In the genomic region with DNA sequence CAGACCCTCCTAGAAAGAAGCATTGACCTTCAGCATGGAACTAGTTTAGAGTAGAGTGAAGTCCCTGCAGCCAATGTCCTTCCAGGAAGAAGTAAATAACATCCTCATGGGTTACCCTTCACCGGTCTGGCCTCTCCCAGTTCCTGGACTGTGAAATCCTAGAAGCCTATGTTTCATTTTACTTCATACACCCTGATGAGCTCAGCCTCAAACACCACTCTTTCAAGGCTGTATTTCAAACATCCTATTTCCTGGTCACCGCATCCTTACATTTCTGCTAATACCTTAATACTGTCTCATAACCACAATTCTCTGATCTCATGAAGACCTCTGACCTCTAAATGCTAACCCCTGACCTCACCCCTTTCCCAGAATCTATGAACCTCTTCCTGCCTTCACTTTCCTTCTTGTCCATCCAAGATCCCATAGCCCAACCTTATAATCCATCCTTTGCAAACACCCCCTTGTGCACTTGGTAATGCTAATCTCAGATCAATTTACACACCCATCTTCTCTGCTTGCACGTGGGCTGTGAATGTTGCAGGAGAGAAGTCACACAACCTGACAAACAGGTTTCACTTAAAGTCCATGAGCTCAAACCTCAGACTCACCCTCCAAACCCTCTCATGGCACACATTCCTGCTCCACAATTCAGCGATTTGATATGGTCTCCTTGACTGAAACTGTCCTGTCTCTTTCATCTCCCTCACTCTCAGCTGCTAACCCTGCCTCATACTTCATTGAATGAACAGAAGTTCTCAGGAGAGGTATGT, we compare ENCODE assay signal across 17 cellular contexts. TPM values are rescaled to one million over a fixed set of nuclear protein-coding genes. Genes with fewer than 3 reads are reported as not detected.
A peak's percentile ranks its signal among the peaks of the same experiment; 100 is the strongest.
DNase-seq lines count a peak whose midpoint lies in the region; ATAC-seq, FAIRE-seq and TF ChIP-seq lines count a peak whose summit lies in the region.
"Had no signal": no experiment of that assay in that cellular context is flagged by ENCODE, and none has a peak within 500 bp of the region (broad histone marks: within the 10 kb centered on the region; RNA-seq: fewer than 3 reads in every experiment).

No MANE protein-coding gene starts in this region.

- peaks cover 5% of the 10 kb centered on the region for H3K9me3 ChIP-seq in Caco-2
- H3K9me3 ChIP-seq: heart right ventricle, psoas muscle, suprapubic skin had no signal

- TF ChIP-seq CTCF in Caco-2 (IDR thresholded peaks at IDR 0.05; ENCODE audit: insufficient read depth in 1 of 2, low read depth in 1 of 2, low read length in 1 of 2, severe bottlenecking in 1 of 2, unreplicated experiment in 1 of 2) (no peak), GM20000 (IDR thresholded peaks at IDR 0.05; ENCODE audit: extremely low read depth, missing control alignments) (no peak)

- TF ChIP-seq POLR2A in GM12891 (IDR thresholded peaks at IDR 0.05; ENCODE audit: low read depth, low read length) = no peak

- H3K27ac Mint-ChIP-seq in Caco-2 (ENCODE audit: unreplicated experiment) = peak overlapping the region; percentile 0
- H3K27ac Mint-ChIP-seq: activated CD4-positive, alpha-beta T cell treated with anti-CD3 and anti-CD28 coated beads for 36 hours had no signal

- peak in 1 of 2 experiments; percentile 38 for DNase-seq in Caco-2
- peak; percentile 64 for DNase-seq in HS-5 (ENCODE audit: low read depth)
- peak; percentile 61 for DNase-seq in SW480 (ENCODE audit: low spot score)
- peak in 1 of 2 donors; percentile 16 for DNase-seq in left colon
- no peak for DNase-seq in NCI-H2227 (lab: John Stamatoyannopoulos, UW; ENCODE audit: unreplicated experiment)
- DNase-seq in GM12891 (ENCODE audit: insufficient read length, low spot score) = no peak
- DNase-seq in GM20000 (ENCODE audit: low spot score) = no peak
- no peak for DNase-seq in cerebellar cortex (ENCODE audit: low spot score)
- DNase-seq: activated CD4-positive, alpha-beta T cell treated with anti-CD3 and anti-CD28 coated beads for 36 hours; activated T-cell treated with anti-CD3 and anti-CD28 coated beads, Interleukin-2, amount 50 U/mL, for 1 hour; DMS 273 treated with DMSO at 0.1 percent for 48 hours; heart right ventricle; NCI-H446 treated with DMSO at 0.1 percent for 48 hours; psoas muscle had no signal

- no peaks in the 10 kb centered on the region for H3K9me3 Mint-ChIP-seq in Caco-2 (ENCODE audit: unreplicated experiment)

- no TSS peak for BruUV-seq in Caco-2 (replicated peaks; lab: Mats Ljungman, UMichigan)

- H3K4me3 ChIP-seq in Caco-2 (ENCODE audit: low read depth, low read length) = no peak overlapping the region
- H3K4me3 ChIP-seq: heart right ventricle, psoas muscle, suprapubic skin had no signal

- H3K36me3 ChIP-seq in Caco-2 (ENCODE audit: control insufficient read depth, insufficient read depth, low read length) = no peaks in the 10 kb centered on the region

- H3K4me3 Mint-ChIP-seq in Caco-2 (ENCODE audit: unreplicated experiment) = peak overlapping the region; percentile 6
- H3K4me3 Mint-ChIP-seq: activated CD4-positive, alpha-beta T cell treated with anti-CD3 and anti-CD28 coated beads for 36 hours had no signal

- POLR2A ChIA-PET in Caco-2 (lab: Charles Lee) = no interaction called here

- CTCF ChIA-PET in Caco-2 (lab: Charles Lee) = interaction anchor here (1.9 kb wide), 1 partner anchor 9 kb away, joined by 5 read pairs; no protein-coding TSS in a partner anchor

- no peaks in the 10 kb centered on the region; the same call in 1 of the 2 replicates for H3K27me3 ChIP-seq in Caco-2 (replicated peaks; ENCODE audit: control insufficient read depth, insufficient read depth, low read length)
- H3K27me3 ChIP-seq: suprapubic skin had no signal

- intact Hi-C loops in Caco-2 (cut with micrococcal nuclease; ENCODE audit: unreplicated experiment) (no loop called here), left colon (cut with DNase I, micrococcal nuclease) (no loop called here)

- H3K27me3 Mint-ChIP-seq in Caco-2 (ENCODE audit: insufficient read depth, unreplicated experiment) = peaks cover 16% of the 10 kb centered on the region

- peaks cover 5% of the 10 kb centered on the region for H3K36me3 Mint-ChIP-seq in Caco-2 (ENCODE audit: insufficient read depth, unreplicated experiment)

- peaks cover 7% of the 10 kb centered on the region; the same call in 1 of the 2 replicates for H3K4me1 ChIP-seq in Caco-2
- H3K4me1 ChIP-seq: heart right ventricle, psoas muscle had no signal

- peaks cover 10% of the 10 kb centered on the region for H3K4me1 Mint-ChIP-seq in Caco-2 (ENCODE audit: low read depth, unreplicated experiment)
- H3K4me1 Mint-ChIP-seq: activated CD4-positive, alpha-beta T cell treated with anti-CD3 and anti-CD28 coated beads for 36 hours had no signal

- no peak for FAIRE-seq in GM12891 (lab: Jason Lieb, UNC)
- FAIRE-seq: endothelial cell of umbilical vein had no signal

- peak; percentile 62 for ATAC-seq in left colon
- ATAC-seq: activated CD4-positive, alpha-beta T cell treated with anti-CD3 and anti-CD28 coated beads for 36 hours; heart right ventricle; psoas muscle had no signal

TF ChIP-seq in GM12891, 5 proteins besides CTCF, POLR2A, EP300 and RAD21:
- TF ChIP-seq POU2F2 (IDR thresholded peaks at IDR 0.05; ENCODE audit: low read depth, low read length) (no peak), PAX5 (IDR thresholded peaks at IDR 0.05; ENCODE audit: insufficient read depth, low read length, severe bottlenecking) (no peak), TAF1 (IDR thresholded peaks at IDR 0.05; ENCODE audit: low read depth, low read length) (no peak), SPI1 (IDR thresholded peaks at IDR 0.05; ENCODE audit: low read depth, low read length) (no peak), POLR2AphosphoS5 (IDR thresholded peaks at IDR 0.05; ENCODE audit: low read depth, low read length) (no peak)

RNA-seq across cellular contexts. Expression of a gene that starts 30.2 kb away (rescaled TPM):
- 4.2 and 4.3 TPM in 2 replicates for total RNA-seq in Caco-2 (2022)
- total RNA-seq in left colon = 10 to 100 TPM; 29.1 to 29.6 TPM
- polyA plus RNA-seq in GM12891 (2012; ENCODE audit: low read depth, missing spikeins) = not detected
- total RNA-seq: activated CD4-positive, alpha-beta T cell treated with anti-CD3 and anti-CD28 coated beads for 36 hours; T-helper 2 cell treated with Interferon-gamma antibody and Interleukin-4, amounts not matched to agents 100 ng/mL and 5 ng/mL, for 36 hours had no signal

RNA-seq across cellular contexts. Expression of a gene that starts 50.4 kb away (rescaled TPM):
- total RNA-seq in Caco-2 (2022) (20.3 and 22.7 TPM in 2 replicates), left colon (1 to 10 TPM; 7.9 to 9.5 TPM)
- polyA plus RNA-seq in GM12891 (2012; ENCODE audit: low read depth, missing spikeins) = 9.4 TPM

Comparison
In these comparisons a context has a peak if more than half of its experiments do, and no peak if none do; other contexts are left out.
1. DNase-seq: peak in HS-5 (single experiment) and SW480 (single experiment); none in NCI-H2227 (single experiment), GM12891 (single experiment), GM20000 (single experiment) and cerebellar cortex (single experiment).